Comparison of ENCODE assay signal across 1 cellular context in the genomic region with DNA sequence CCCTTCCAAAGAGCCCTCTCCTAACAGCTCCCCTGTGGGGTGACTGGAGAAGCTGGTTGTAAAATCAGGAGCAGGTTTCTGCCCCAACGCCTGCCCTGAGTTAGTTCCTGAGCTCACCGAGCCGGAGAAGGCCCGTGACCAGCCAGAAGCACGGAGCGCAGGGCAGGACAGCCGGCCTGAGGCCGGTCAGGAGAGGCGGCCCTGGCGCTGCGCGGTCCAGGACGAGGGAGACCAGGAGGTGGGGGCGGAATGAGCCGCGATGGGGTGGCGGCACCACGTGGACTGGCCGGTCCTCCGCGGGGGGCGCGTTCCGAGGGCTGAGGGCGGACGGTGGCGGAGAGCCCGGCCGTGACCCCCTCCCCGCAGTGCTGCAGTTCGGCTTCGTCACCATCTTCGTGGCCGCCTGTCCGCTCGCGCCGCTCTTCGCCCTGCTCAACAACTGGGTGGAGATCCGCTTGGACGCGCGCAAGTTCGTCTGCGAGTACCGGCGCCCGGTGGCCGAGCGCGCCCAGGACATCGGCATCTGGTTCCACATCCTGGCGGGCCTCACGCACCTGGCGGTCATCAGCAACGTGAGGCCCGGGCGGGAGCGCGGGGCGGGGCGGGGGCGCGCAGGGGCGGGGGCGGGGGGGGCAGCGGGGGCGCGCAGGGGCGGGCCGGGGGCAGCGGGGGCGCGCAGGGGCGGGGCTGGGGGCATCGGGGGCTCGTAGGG.
TF ChIP-seq lines count a peak whose summit lies in the region.

No MANE protein-coding gene starts in this region.

TF ChIP-seq in HepG2, 621 proteins besides CTCF, POLR2A, EP300 and RAD21 (continued from another document and continues in another):
- TF ChIP-seq, protein P1, sequence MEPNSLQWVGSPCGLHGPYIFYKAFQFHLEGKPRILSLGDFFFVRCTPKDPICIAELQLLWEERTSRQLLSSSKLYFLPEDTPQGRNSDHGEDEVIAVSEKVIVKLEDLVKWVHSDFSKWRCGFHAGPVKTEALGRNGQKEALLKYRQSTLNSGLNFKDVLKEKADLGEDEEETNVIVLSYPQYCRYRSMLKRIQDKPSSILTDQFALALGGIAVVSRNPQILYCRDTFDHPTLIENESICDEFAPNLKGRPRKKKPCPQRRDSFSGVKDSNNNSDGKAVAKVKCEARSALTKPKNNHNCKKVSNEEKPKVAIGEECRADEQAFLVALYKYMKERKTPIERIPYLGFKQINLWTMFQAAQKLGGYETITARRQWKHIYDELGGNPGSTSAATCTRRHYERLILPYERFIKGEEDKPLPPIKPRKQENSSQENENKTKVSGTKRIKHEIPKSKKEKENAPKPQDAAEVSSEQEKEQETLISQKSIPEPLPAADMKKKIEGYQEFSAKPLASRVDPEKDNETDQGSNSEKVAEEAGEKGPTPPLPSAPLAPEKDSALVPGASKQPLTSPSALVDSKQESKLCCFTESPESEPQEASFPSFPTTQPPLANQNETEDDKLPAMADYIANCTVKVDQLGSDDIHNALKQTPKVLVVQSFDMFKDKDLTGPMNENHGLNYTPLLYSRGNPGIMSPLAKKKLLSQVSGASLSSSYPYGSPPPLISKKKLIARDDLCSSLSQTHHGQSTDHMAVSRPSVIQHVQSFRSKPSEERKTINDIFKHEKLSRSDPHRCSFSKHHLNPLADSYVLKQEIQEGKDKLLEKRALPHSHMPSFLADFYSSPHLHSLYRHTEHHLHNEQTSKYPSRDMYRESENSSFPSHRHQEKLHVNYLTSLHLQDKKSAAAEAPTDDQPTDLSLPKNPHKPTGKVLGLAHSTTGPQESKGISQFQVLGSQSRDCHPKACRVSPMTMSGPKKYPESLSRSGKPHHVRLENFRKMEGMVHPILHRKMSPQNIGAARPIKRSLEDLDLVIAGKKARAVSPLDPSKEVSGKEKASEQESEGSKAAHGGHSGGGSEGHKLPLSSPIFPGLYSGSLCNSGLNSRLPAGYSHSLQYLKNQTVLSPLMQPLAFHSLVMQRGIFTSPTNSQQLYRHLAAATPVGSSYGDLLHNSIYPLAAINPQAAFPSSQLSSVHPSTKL (CRISPR knock-in tag; IDR thresholded peaks at IDR 0.05): peak; percentile 54; the same call in 1 of the 2 replicates
- peak; percentile 60; the same call in 1 of the 2 replicates for TF ChIP-seq ZNF678 (CRISPR knock-in tag; IDR thresholded peaks at IDR 0.05)
- peak; percentile 84; the same call in 1 of the 2 replicates for TF ChIP-seq ZNF776 (CRISPR knock-in tag; IDR thresholded peaks at IDR 0.05)
- peak; percentile 58 for TF ChIP-seq MIER2 (CRISPR knock-in tag; IDR thresholded peaks at IDR 0.05)
- peak; percentile 85; the same call in 1 of the 2 replicates for TF ChIP-seq ZFYVE20 (CRISPR knock-in tag; IDR thresholded peaks at IDR 0.05; ENCODE audit: borderline replicate concordance, low read depth)
- TF ChIP-seq, protein P2, sequence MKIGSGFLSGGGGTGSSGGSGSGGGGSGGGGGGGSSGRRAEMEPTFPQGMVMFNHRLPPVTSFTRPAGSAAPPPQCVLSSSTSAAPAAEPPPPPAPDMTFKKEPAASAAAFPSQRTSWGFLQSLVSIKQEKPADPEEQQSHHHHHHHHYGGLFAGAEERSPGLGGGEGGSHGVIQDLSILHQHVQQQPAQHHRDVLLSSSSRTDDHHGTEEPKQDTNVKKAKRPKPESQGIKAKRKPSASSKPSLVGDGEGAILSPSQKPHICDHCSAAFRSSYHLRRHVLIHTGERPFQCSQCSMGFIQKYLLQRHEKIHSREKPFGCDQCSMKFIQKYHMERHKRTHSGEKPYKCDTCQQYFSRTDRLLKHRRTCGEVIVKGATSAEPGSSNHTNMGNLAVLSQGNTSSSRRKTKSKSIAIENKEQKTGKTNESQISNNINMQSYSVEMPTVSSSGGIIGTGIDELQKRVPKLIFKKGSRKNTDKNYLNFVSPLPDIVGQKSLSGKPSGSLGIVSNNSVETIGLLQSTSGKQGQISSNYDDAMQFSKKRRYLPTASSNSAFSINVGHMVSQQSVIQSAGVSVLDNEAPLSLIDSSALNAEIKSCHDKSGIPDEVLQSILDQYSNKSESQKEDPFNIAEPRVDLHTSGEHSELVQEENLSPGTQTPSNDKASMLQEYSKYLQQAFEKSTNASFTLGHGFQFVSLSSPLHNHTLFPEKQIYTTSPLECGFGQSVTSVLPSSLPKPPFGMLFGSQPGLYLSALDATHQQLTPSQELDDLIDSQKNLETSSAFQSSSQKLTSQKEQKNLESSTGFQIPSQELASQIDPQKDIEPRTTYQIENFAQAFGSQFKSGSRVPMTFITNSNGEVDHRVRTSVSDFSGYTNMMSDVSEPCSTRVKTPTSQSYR (CRISPR knock-in tag; IDR thresholded peaks at IDR 0.05; ENCODE audit: borderline replicate concordance): 0 out of 2 replicates have a peak, but pooled peaks have one; percentile 3
- TF ChIP-seq SAP130 (CRISPR knock-in tag; IDR thresholded peaks at IDR 0.05; ENCODE audit: low read depth): peak; percentile 88
- TF ChIP-seq, protein P3, sequence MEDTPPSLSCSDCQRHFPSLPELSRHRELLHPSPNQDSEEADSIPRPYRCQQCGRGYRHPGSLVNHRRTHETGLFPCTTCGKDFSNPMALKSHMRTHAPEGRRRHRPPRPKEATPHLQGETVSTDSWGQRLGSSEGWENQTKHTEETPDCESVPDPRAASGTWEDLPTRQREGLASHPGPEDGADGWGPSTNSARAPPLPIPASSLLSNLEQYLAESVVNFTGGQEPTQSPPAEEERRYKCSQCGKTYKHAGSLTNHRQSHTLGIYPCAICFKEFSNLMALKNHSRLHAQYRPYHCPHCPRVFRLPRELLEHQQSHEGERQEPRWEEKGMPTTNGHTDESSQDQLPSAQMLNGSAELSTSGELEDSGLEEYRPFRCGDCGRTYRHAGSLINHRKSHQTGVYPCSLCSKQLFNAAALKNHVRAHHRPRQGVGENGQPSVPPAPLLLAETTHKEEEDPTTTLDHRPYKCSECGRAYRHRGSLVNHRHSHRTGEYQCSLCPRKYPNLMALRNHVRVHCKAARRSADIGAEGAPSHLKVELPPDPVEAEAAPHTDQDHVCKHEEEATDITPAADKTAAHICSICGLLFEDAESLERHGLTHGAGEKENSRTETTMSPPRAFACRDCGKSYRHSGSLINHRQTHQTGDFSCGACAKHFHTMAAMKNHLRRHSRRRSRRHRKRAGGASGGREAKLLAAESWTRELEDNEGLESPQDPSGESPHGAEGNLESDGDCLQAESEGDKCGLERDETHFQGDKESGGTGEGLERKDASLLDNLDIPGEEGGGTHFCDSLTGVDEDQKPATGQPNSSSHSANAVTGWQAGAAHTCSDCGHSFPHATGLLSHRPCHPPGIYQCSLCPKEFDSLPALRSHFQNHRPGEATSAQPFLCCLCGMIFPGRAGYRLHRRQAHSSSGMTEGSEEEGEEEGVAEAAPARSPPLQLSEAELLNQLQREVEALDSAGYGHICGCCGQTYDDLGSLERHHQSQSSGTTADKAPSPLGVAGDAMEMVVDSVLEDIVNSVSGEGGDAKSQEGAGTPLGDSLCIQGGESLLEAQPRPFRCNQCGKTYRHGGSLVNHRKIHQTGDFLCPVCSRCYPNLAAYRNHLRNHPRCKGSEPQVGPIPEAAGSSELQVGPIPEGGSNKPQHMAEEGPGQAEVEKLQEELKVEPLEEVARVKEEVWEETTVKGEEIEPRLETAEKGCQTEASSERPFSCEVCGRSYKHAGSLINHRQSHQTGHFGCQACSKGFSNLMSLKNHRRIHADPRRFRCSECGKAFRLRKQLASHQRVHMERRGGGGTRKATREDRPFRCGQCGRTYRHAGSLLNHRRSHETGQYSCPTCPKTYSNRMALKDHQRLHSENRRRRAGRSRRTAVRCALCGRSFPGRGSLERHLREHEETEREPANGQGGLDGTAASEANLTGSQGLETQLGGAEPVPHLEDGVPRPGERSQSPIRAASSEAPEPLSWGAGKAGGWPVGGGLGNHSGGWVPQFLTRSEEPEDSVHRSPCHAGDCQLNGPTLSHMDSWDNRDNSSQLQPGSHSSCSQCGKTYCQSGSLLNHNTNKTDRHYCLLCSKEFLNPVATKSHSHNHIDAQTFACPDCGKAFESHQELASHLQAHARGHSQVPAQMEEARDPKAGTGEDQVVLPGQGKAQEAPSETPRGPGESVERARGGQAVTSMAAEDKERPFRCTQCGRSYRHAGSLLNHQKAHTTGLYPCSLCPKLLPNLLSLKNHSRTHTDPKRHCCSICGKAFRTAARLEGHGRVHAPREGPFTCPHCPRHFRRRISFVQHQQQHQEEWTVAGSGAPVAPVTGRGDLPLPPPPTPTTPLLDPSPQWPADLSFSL (CRISPR knock-in tag; IDR thresholded peaks at IDR 0.05): no peak
- TF ChIP-seq NR2F6 (IDR thresholded peaks at IDR 0.05): no peak
- peak; percentile 75 for TF ChIP-seq NR2F6 (CRISPR knock-in tag; IDR thresholded peaks at IDR 0.05)
- peak; percentile 94 for TF ChIP-seq ZFX (CRISPR knock-in tag; IDR thresholded peaks at IDR 0.05; ENCODE audit: low read depth)
- TF ChIP-seq ZNF224 (CRISPR knock-in tag; IDR thresholded peaks at IDR 0.05): peak; percentile 92; the same call in 1 of the 2 replicates
- no peak for TF ChIP-seq NR3C1 (CRISPR knock-in tag; IDR thresholded peaks at IDR 0.05)
- TF ChIP-seq ZNF878 (CRISPR knock-in tag; IDR thresholded peaks at IDR 0.05): no peak; the same call in 1 of the 2 replicates
- peak; percentile 31; the same call in 1 of the 2 replicates for TF ChIP-seq HES4 (CRISPR knock-in tag; IDR thresholded peaks at IDR 0.05; ENCODE audit: borderline replicate concordance)
- TF ChIP-seq ZNF720 (CRISPR knock-in tag; IDR thresholded peaks at IDR 0.05): no peak
- peak; percentile 89 for TF ChIP-seq REL (CRISPR knock-in tag; conservative IDR thresholded peaks at IDR 0.05)
- peak; percentile 35; the same call in 1 of the 2 replicates for TF ChIP-seq MED1 (CRISPR knock-in tag; IDR thresholded peaks at IDR 0.05)
- 0 out of 2 replicates have a peak, but pooled peaks have one; percentile 87 for TF ChIP-seq ZNF616 (CRISPR knock-in tag; IDR thresholded peaks at IDR 0.05; ENCODE audit: low read depth)
- TF ChIP-seq RXRA (CRISPR knock-in tag; IDR thresholded peaks at IDR 0.05): peak; percentile 84
- TF ChIP-seq, protein P4, sequence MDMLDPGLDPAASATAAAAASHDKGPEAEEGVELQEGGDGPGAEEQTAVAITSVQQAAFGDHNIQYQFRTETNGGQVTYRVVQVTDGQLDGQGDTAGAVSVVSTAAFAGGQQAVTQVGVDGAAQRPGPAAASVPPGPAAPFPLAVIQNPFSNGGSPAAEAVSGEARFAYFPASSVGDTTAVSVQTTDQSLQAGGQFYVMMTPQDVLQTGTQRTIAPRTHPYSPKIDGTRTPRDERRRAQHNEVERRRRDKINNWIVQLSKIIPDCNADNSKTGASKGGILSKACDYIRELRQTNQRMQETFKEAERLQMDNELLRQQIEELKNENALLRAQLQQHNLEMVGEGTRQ (IDR thresholded peaks at IDR 0.05; ENCODE audit: low read depth, low read length): no peak
- TF ChIP-seq, protein P4 (CRISPR knock-in tag; IDR thresholded peaks at IDR 0.05; ENCODE audit: borderline replicate concordance): peak; percentile 66; the same call in 1 of the 2 replicates
- peak; percentile 32 for TF ChIP-seq KLF6 (CRISPR knock-in tag; IDR thresholded peaks at IDR 0.05)
- peak; percentile 96 for TF ChIP-seq HNRNPLL (IDR thresholded peaks at IDR 0.05; ENCODE audit: low read depth, low read length, poor library complexity, severe bottlenecking)
- TF ChIP-seq, protein P5, sequence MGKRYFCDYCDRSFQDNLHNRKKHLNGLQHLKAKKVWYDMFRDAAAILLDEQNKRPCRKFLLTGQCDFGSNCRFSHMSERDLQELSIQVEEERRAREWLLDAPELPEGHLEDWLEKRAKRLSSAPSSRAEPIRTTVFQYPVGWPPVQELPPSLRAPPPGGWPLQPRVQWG (CRISPR knock-in tag; IDR thresholded peaks at IDR 0.05; ENCODE audit: borderline replicate concordance, low read depth): no peak
- TF ChIP-seq KMT2A (CRISPR knock-in tag; IDR thresholded peaks at IDR 0.05): peak; percentile 64; the same call in 1 of the 2 replicates
- TF ChIP-seq NR2C2 (CRISPR knock-in tag; IDR thresholded peaks at IDR 0.05; ENCODE audit: borderline replicate concordance): no peak
- TF ChIP-seq, protein P6, sequence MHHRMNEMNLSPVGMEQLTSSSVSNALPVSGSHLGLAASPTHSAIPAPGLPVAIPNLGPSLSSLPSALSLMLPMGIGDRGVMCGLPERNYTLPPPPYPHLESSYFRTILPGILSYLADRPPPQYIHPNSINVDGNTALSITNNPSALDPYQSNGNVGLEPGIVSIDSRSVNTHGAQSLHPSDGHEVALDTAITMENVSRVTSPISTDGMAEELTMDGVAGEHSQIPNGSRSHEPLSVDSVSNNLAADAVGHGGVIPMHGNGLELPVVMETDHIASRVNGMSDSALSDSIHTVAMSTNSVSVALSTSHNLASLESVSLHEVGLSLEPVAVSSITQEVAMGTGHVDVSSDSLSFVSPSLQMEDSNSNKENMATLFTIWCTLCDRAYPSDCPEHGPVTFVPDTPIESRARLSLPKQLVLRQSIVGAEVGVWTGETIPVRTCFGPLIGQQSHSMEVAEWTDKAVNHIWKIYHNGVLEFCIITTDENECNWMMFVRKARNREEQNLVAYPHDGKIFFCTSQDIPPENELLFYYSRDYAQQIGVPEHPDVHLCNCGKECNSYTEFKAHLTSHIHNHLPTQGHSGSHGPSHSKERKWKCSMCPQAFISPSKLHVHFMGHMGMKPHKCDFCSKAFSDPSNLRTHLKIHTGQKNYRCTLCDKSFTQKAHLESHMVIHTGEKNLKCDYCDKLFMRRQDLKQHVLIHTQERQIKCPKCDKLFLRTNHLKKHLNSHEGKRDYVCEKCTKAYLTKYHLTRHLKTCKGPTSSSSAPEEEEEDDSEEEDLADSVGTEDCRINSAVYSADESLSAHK (CRISPR knock-in tag; IDR thresholded peaks at IDR 0.05; ENCODE audit: borderline replicate concordance): peak; percentile 69; the same call in 1 of the 2 replicates
- TF ChIP-seq, protein P7, sequence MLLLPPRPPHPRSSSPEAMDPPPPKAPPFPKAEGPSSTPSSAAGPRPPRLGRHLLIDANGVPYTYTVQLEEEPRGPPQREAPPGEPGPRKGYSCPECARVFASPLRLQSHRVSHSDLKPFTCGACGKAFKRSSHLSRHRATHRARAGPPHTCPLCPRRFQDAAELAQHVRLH (CRISPR knock-in tag; IDR thresholded peaks at IDR 0.05; ENCODE audit: borderline replicate concordance, low read depth): peak; percentile 76; the same call in 1 of the 2 replicates
- TF ChIP-seq, protein P8, sequence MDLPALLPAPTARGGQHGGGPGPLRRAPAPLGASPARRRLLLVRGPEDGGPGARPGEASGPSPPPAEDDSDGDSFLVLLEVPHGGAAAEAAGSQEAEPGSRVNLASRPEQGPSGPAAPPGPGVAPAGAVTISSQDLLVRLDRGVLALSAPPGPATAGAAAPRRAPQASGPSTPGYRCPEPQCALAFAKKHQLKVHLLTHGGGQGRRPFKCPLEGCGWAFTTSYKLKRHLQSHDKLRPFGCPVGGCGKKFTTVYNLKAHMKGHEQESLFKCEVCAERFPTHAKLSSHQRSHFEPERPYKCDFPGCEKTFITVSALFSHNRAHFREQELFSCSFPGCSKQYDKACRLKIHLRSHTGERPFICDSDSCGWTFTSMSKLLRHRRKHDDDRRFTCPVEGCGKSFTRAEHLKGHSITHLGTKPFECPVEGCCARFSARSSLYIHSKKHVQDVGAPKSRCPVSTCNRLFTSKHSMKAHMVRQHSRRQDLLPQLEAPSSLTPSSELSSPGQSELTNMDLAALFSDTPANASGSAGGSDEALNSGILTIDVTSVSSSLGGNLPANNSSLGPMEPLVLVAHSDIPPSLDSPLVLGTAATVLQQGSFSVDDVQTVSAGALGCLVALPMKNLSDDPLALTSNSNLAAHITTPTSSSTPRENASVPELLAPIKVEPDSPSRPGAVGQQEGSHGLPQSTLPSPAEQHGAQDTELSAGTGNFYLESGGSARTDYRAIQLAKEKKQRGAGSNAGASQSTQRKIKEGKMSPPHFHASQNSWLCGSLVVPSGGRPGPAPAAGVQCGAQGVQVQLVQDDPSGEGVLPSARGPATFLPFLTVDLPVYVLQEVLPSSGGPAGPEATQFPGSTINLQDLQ (CRISPR knock-in tag; IDR thresholded peaks at IDR 0.05): peak; percentile 85; the same call in 1 of the 2 replicates
